Comparison of ENCODE assay signal across 1 cellular context in the genomic region with DNA sequence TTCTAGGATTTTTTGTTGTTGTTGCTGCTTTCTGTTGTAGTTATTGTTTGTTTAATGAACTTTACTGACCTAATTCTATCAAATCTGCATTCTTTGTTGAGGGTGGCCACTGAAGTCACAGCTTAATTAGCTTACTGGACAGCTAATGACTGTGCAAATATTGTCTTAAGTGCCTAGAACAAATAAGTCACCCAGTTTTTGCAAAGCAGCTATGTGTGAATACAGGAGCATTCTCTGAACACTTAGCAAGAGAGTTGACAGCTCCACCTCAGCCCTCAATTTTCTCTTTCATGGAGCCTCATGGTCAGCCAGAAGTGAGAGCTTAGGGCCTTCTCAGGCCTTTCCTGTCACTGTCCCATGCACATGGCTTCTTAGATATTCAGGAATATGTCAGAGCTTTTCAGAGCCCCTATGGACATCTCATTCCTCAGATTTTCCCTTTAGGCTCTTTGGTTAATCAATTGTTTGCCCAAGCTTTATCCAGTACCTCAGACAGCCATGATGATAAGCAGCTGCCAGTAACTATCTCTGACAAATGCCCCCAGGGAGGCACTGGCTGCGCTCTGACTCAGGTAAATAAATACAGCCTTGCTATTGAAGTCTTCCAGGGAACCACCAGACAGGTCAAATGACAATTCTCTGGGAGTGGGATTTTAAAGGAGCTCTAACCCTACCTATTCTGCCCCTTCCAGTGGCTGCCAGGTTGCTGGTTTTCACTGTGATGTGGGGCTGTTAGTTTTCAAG.
TF ChIP-seq lines count a peak whose summit lies in the region.

No MANE protein-coding gene starts in this region.

TF ChIP-seq in A549, 52 proteins besides CTCF, POLR2A, EP300 and RAD21 (continued from another document):
- TF ChIP-seq, protein P1, sequence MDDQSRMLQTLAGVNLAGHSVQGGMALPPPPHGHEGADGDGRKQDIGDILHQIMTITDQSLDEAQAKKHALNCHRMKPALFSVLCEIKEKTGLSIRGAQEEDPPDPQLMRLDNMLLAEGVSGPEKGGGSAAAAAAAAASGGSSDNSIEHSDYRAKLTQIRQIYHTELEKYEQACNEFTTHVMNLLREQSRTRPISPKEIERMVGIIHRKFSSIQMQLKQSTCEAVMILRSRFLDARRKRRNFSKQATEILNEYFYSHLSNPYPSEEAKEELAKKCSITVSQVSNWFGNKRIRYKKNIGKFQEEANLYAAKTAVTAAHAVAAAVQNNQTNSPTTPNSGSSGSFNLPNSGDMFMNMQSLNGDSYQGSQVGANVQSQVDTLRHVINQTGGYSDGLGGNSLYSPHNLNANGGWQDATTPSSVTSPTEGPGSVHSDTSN (IDR thresholded peaks at IDR 0.05): 0 out of 2 replicates have a peak, but pooled peaks have one; percentile 53
- peak; percentile 40; the same call in 1 of the 2 replicates for TF ChIP-seq FOSL2 (IDR thresholded peaks at IDR 0.05)
- TF ChIP-seq FOSL2 (CRISPR knock-in tag; IDR thresholded peaks at IDR 0.05): peak; percentile 62
- TF ChIP-seq EHF (CRISPR knock-in tag; IDR thresholded peaks at IDR 0.05): no peak
- TF ChIP-seq JUN (IDR thresholded peaks at IDR 0.05): 0 out of 5 replicates have a peak, but pooled peaks have one; percentile 33 to 34
- no peak for TF ChIP-seq SREBF2 (IDR thresholded peaks at IDR 0.05)
- peak; percentile 83; the same call in 1 of the 2 replicates for TF ChIP-seq GATA3 (IDR thresholded peaks at IDR 0.05; ENCODE audit: borderline replicate concordance)
- TF ChIP-seq EHMT2 (IDR thresholded peaks at IDR 0.05; ENCODE audit: low read depth): no peak
- peak; percentile 2 for TF ChIP-seq MAFK (IDR thresholded peaks at IDR 0.05; ENCODE audit: partially characterized antibody)
